1 cellular context compared by ENCODE assay signal in the genomic region with DNA sequence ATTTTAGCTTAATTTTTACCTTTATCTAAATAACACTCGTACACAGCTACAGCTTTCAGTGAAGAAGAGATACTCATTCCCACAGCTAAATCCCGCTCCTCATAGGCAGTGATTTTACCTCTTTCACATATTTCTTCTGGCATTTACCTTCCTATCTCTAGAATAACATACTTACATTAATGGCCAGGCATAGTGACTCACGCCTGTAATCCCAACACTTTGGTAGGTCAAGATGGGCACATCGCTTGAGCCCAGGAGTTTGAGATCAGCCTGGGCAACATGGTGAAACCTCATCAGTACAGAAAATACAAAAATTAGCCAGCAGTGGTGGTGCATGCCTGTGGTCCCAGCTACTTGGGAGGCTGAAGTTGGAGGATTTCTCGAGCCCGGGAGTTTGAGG.
TF ChIP-seq lines count a peak whose summit lies in the region.

No MANE protein-coding gene starts in this region.

TF ChIP-seq in IMR-90, 13 proteins besides CTCF, POLR2A, EP300 and RAD21 (continued from another document):
- TF ChIP-seq MXI1 (IDR thresholded peaks at IDR 0.05; ENCODE audit: borderline replicate concordance, low read depth, low read length) (no peak), NFE2L2 (IDR thresholded peaks at IDR 0.05; ENCODE audit: low read depth, low read length) (no peak), RFX5 (IDR thresholded peaks at IDR 0.05; ENCODE audit: low read depth, low read length) (no peak)
